Comparison of ENCODE assay signal across 22 cellular contexts in genomic region chr3:191973820-191974219, GRCh38.
"Had no signal": no experiment of that assay in that cellular context is flagged by ENCODE, and none has a peak within 500 bp of the region (broad histone marks: within the 10 kb centered on the region; RNA-seq: fewer than 3 reads in every experiment).

No MANE protein-coding gene starts in this region.

- H3K27ac Mint-ChIP-seq: activated naive CD4-positive, alpha-beta T cell treated with anti-CD3 and anti-CD28 coated beads for 36 hours; activated naive CD8-positive, alpha-beta T cell treated with anti-CD3 and anti-CD28 coated beads, Interleukin-2, amount 10 ng/mL, durations not matched to agents 7 days and 5 days; natural killer cell; stimulated activated naive CD8-positive, alpha-beta T cell treated with anti-CD3 and anti-CD28 coated beads, Interleukin-15, amount 100 ng/mL, for 72 hours had no signal

- DNase-seq: activated CD4-positive, alpha-beta T cell treated with anti-CD3 and anti-CD28 coated beads for 1 hour; activated CD4-positive, alpha-beta T cell treated with anti-CD3 and anti-CD28 coated beads, Interleukin-2, amount 50 U/mL, for 1 hour; activated naive CD4-positive, alpha-beta T cell treated with anti-CD3 and anti-CD28 coated beads for 36 hours; activated naive CD8-positive, alpha-beta T cell treated with anti-CD3 and anti-CD28 coated beads, Interleukin-2, amount 10 ng/mL, durations not matched to agents 7 days and 5 days; activated T-cell treated with anti-CD3 and anti-CD28 coated beads, Interleukin-2, amount 50 U/mL, for 1 hour; amniotic stem cell; glutamatergic neuron; hippocampal formation; kidney glomerular epithelial cell; left lung; natural killer cell; stimulated activated CD4-positive, alpha-beta T cell treated with anti-CD3 and anti-CD28 coated beads, Interleukin-1b, Interleukin-23, amount 100 ng/mL, for 48 hours; stimulated activated naive CD8-positive, alpha-beta T cell treated with anti-CD3 and anti-CD28 coated beads, Interleukin-15, amount 100 ng/mL, for 72 hours; T-helper 9 cell; tibial artery had no signal

- H3K27ac ChIP-seq: coronary artery, esophagus muscularis mucosa, left lung, neutrophil, parathyroid adenoma, skin epidermis, tibial artery had no signal

- ATAC-seq: left lung, natural killer cell, right cardiac atrium had no signal

- H3K4me1 ChIP-seq: esophagus muscularis mucosa, left lung, parathyroid adenoma, tibial artery had no signal

- H3K4me3 Mint-ChIP-seq: activated naive CD4-positive, alpha-beta T cell treated with anti-CD3 and anti-CD28 coated beads for 36 hours; activated naive CD8-positive, alpha-beta T cell treated with anti-CD3 and anti-CD28 coated beads, Interleukin-2, amount 10 ng/mL, durations not matched to agents 7 days and 5 days; natural killer cell; stimulated activated naive CD8-positive, alpha-beta T cell treated with anti-CD3 and anti-CD28 coated beads, Interleukin-15, amount 100 ng/mL, for 72 hours had no signal

- H3K36me3 Mint-ChIP-seq: activated naive CD8-positive, alpha-beta T cell treated with anti-CD3 and anti-CD28 coated beads, Interleukin-2, amount 10 ng/mL, durations not matched to agents 7 days and 5 days; natural killer cell had no signal

- H3K27me3 ChIP-seq: esophagus muscularis mucosa, left lung, neutrophil, tibial artery had no signal

- H3K36me3 ChIP-seq: esophagus muscularis mucosa, left lung, neutrophil, tibial artery had no signal

- H3K9me3 ChIP-seq: esophagus muscularis mucosa, neutrophil, tibial artery had no signal

- H3K9ac ChIP-seq: parathyroid adenoma had no signal

- H3K4me3 ChIP-seq: coronary artery, esophagus muscularis mucosa, left lung, lung, skin epidermis, tibial artery had no signal

- H3K27me3 Mint-ChIP-seq: activated naive CD8-positive, alpha-beta T cell treated with anti-CD3 and anti-CD28 coated beads, Interleukin-2, amount 10 ng/mL, durations not matched to agents 7 days and 5 days; stimulated activated naive CD8-positive, alpha-beta T cell treated with anti-CD3 and anti-CD28 coated beads, Interleukin-15, amount 100 ng/mL, for 72 hours had no signal

- H3K4me1 Mint-ChIP-seq: activated naive CD8-positive, alpha-beta T cell treated with anti-CD3 and anti-CD28 coated beads, Interleukin-2, amount 10 ng/mL, durations not matched to agents 7 days and 5 days; natural killer cell; stimulated activated naive CD8-positive, alpha-beta T cell treated with anti-CD3 and anti-CD28 coated beads, Interleukin-15, amount 100 ng/mL, for 72 hours had no signal

- H3K79me2 ChIP-seq: parathyroid adenoma had no signal

- H2AFZ ChIP-seq: parathyroid adenoma had no signal
